ENCODE assay signal across 8 cellular contexts in genomic region chr7:144513332-144513731, GRCh38.
A peak's percentile ranks its signal among the peaks of the same experiment; 100 is the strongest.
DNase-seq lines count a peak whose midpoint lies in the region; ATAC-seq and TF ChIP-seq lines count a peak whose summit lies in the region.

No MANE protein-coding gene starts in this region.

- 14 to 19% methylated on average over 2 of the region's 2 CpGs for WGBS in heart right ventricle, 2 donors

- H3K4me3 ChIP-seq in heart right ventricle (no peak overlapping the region), right atrium auricular region (no peak overlapping the region), dorsolateral prefrontal cortex (no peak overlapping the region)

- H3K36me3 ChIP-seq in heart right ventricle (no peaks in the 10 kb centered on the region), right atrium auricular region (no peaks in the 10 kb centered on the region)

- DNase-seq in heart right ventricle (no peak), right atrium auricular region (ENCODE audit: low spot score) (no peak), NCI-H345 treated with DMSO at 0.1 percent for 48 hours (lab: John Stamatoyannopoulos, UW; ENCODE audit: unreplicated experiment) (peak; percentile 37), dorsolateral prefrontal cortex (peak in 3 of 10 donors; percentile 36 to 61 (median 54)), retina (peak; percentile 42), NCI-H2107 treated with DMSO at 0.1 percent for 48 hours (lab: John Stamatoyannopoulos, UW; ENCODE audit: unreplicated experiment) (no peak)

- H3K27me3 ChIP-seq in heart right ventricle (no peaks in the 10 kb centered on the region), right atrium auricular region (no peaks in the 10 kb centered on the region), dorsolateral prefrontal cortex (no peaks in the 10 kb centered on the region)

- ATAC-seq in heart right ventricle, result peak in 7 of 8 donors; percentile 43 to 81 (median 73)
- ATAC-seq in GM21619 (IDR thresholded peaks at IDR 0.05; ENCODE audit: unreplicated experiment), result no peak
- no peak for ATAC-seq in HG02588 (IDR thresholded peaks at IDR 0.05; ENCODE audit: unreplicated experiment)

- no peaks in the 10 kb centered on the region for H3K9me3 ChIP-seq in heart right ventricle
- no peaks in the 10 kb centered on the region for H3K9me3 ChIP-seq in right atrium auricular region

- intact Hi-C loops in heart right ventricle (cut with DNase I), result loop anchor here in 1 of 10 donors (5.0 kb wide), 1 partner anchor 51 kb away; no protein-coding TSS in a partner anchor
- intact Hi-C loops in dorsolateral prefrontal cortex (cut with DNase I), result no loop called here

- TF ChIP-seq CTCF in heart right ventricle (IDR thresholded peaks at IDR 0.05), result peak in 8 of 9 donors; percentile 10 to 66 (median 53)
- peak in 1 of 2 donors; percentile 60 for TF ChIP-seq CTCF in right atrium auricular region (IDR thresholded peaks at IDR 0.05)
- peak in 54 of 56 donors; percentile 28 to 70 (median 53) for TF ChIP-seq CTCF in dorsolateral prefrontal cortex (IDR thresholded peaks at IDR 0.05 in 54 of 56, conservative IDR thresholded peaks at IDR 0.05 in 2 of 56; ENCODE audit: low read depth in 1 of 56, partially characterized antibody in 56 of 56)

- H3K4me1 ChIP-seq in heart right ventricle (peaks cover 0 to 17% (median 8%) of the 10 kb centered on the region in 9 donors), right atrium auricular region (no peaks in the 10 kb centered on the region)

- H3K27ac ChIP-seq in heart right ventricle (no peak overlapping the region), right atrium auricular region (no peak overlapping the region), dorsolateral prefrontal cortex (no peak overlapping the region)

Comparison
In these comparisons a context has a peak if more than half of its experiments do, and no peak if none do; other contexts are left out.
1. ATAC-seq: peak in heart right ventricle (7 of 8); none in GM21619 (single experiment) and HG02588 (single experiment).
2. DNase-seq: peak in NCI-H345 treated with DMSO at 0.1 percent for 48 hours (single experiment) and retina (single experiment); none in heart right ventricle (0 of 2), right atrium auricular region (single experiment) and NCI-H2107 treated with DMSO at 0.1 percent for 48 hours (single experiment).